ENCODE assay signal across 28 cellular contexts in genomic region chr5:162911873-162912272, GRCh38.
"Had no signal": no experiment of that assay in that cellular context is flagged by ENCODE, and none has a peak within 500 bp of the region (broad histone marks: within the 10 kb centered on the region; RNA-seq: fewer than 3 reads in every experiment).

No MANE protein-coding gene starts in this region.

- H3K27ac ChIP-seq: esophagus muscularis mucosa, foreskin keratinocyte, gastroesophageal sphincter, heart left ventricle, hepatocyte, left lung, neural progenitor cell, parathyroid adenoma, psoas muscle, sigmoid colon, testis, tibial artery, upper lobe of left lung, uterus had no signal

- ATAC-seq: foreskin keratinocyte; gastroesophageal sphincter; heart left ventricle; left cardiac atrium; left lung; mucosa of descending colon; natural killer cell treated with Interleukin-12 subunit alpha and Interleukin-12 subunit beta and Interleukin-15 and Interleukin-18, amount 100 ng/mL, for 72 hours; psoas muscle; right cardiac atrium; stimulated activated effector memory CD8-positive, alpha-beta T cell treated with anti-CD3 and anti-CD28 coated beads, Interleukin-12 subunit alpha, Interleukin-12 subunit beta, amount 100 ng/mL, for 72 hours; stimulated activated naive CD8-positive, alpha-beta T cell treated with anti-CD3 and anti-CD28 coated beads, Interleukin-15, Interleukin-2, amounts not matched to agents 100 U/mL and 50 U/mL, for 24 hours had no signal

- H3K27me3 Mint-ChIP-seq: dendritic cell treated with granulocyte-macrophage colony-stimulating factor and Interleukin-4, amounts not matched to agents 40 ng/mL and 50 ng/mL, for 4 days; naive B cell; natural killer cell treated with Interleukin-12 subunit alpha and Interleukin-12 subunit beta and Interleukin-15 and Interleukin-18, amount 100 ng/mL, for 72 hours had no signal

- H3K4me3 Mint-ChIP-seq: dendritic cell treated with granulocyte-macrophage colony-stimulating factor and Interleukin-4, amounts not matched to agents 40 ng/mL and 50 ng/mL, for 4 days; mesothelial cell of epicardium; naive B cell; natural killer cell treated with Interleukin-12 subunit alpha and Interleukin-12 subunit beta and Interleukin-15 and Interleukin-18, amount 100 ng/mL, for 72 hours; neural progenitor cell; stimulated activated effector memory CD8-positive, alpha-beta T cell treated with anti-CD3 and anti-CD28 coated beads, Interleukin-12 subunit alpha, Interleukin-12 subunit beta, amount 100 ng/mL, for 72 hours had no signal

- H3K36me3 ChIP-seq: esophagus muscularis mucosa, gastroesophageal sphincter, heart left ventricle, left lung, neural progenitor cell, sigmoid colon, tibial artery, upper lobe of left lung, uterus had no signal

- H3K36me3 Mint-ChIP-seq: mesothelial cell of epicardium; naive B cell; natural killer cell treated with Interleukin-12 subunit alpha and Interleukin-12 subunit beta and Interleukin-15 and Interleukin-18, amount 100 ng/mL, for 72 hours; neural progenitor cell; stimulated activated effector memory CD8-positive, alpha-beta T cell treated with anti-CD3 and anti-CD28 coated beads, Interleukin-12 subunit alpha, Interleukin-12 subunit beta, amount 100 ng/mL, for 72 hours had no signal

- H3K27me3 ChIP-seq: esophagus muscularis mucosa, foreskin keratinocyte, gastroesophageal sphincter, heart left ventricle, hepatocyte, left lung, neural progenitor cell, sigmoid colon, testis, tibial artery, upper lobe of left lung, uterus had no signal

- DNase-seq: effector CD8-positive, alpha-beta T cell; foreskin keratinocyte; heart left ventricle; left cardiac atrium; left lung; mesenchymal stem cell; mucosa of descending colon; naive B cell; psoas muscle; right cardiac atrium; sigmoid colon; stimulated activated CD4-positive, alpha-beta T cell treated with anti-CD3 and anti-CD28 coated beads, Interleukin-2, amount 100 ng/mL, for 24 hours; stimulated activated CD4-positive, alpha-beta T cell treated with anti-CD3 and anti-CD28 coated beads, Interleukin-4, amount 100 ng/mL, for 24 hours; stimulated activated naive CD8-positive, alpha-beta T cell treated with anti-CD3 and anti-CD28 coated beads, Interleukin-15, Interleukin-2, amounts not matched to agents 100 U/mL and 50 U/mL, for 24 hours; substantia nigra; testis; tibial artery; upper lobe of left lung; uterus had no signal

- H3K4me3 ChIP-seq: esophagus muscularis mucosa, gastroesophageal sphincter, heart left ventricle, hepatocyte, left lung, mucosa of descending colon, neural progenitor cell, psoas muscle, sigmoid colon, testis, tibial artery, upper lobe of left lung, uterus had no signal

- H3K9me3 Mint-ChIP-seq: mesothelial cell of epicardium, neural progenitor cell had no signal

- H3K4me1 ChIP-seq: esophagus muscularis mucosa, foreskin keratinocyte, gastroesophageal sphincter, heart left ventricle, left lung, neural progenitor cell, parathyroid adenoma, psoas muscle, sigmoid colon, testis, tibial artery, upper lobe of left lung, uterus had no signal

- H3K27ac Mint-ChIP-seq: dendritic cell treated with granulocyte-macrophage colony-stimulating factor and Interleukin-4, amounts not matched to agents 40 ng/mL and 50 ng/mL, for 4 days; mesothelial cell of epicardium; natural killer cell treated with Interleukin-12 subunit alpha and Interleukin-12 subunit beta and Interleukin-15 and Interleukin-18, amount 100 ng/mL, for 72 hours; neural progenitor cell; stimulated activated effector memory CD8-positive, alpha-beta T cell treated with anti-CD3 and anti-CD28 coated beads, Interleukin-12 subunit alpha, Interleukin-12 subunit beta, amount 100 ng/mL, for 72 hours had no signal

- H3K4me1 Mint-ChIP-seq: naive B cell; neural progenitor cell; stimulated activated effector memory CD8-positive, alpha-beta T cell treated with anti-CD3 and anti-CD28 coated beads, Interleukin-12 subunit alpha, Interleukin-12 subunit beta, amount 100 ng/mL, for 72 hours had no signal

- H3K9me3 ChIP-seq: esophagus muscularis mucosa, gastroesophageal sphincter, left lung, mucosa of descending colon, psoas muscle, sigmoid colon, testis, tibial artery, upper lobe of left lung, uterus had no signal
